ENCODE assay signal across 18 cellular contexts in the genomic region with DNA sequence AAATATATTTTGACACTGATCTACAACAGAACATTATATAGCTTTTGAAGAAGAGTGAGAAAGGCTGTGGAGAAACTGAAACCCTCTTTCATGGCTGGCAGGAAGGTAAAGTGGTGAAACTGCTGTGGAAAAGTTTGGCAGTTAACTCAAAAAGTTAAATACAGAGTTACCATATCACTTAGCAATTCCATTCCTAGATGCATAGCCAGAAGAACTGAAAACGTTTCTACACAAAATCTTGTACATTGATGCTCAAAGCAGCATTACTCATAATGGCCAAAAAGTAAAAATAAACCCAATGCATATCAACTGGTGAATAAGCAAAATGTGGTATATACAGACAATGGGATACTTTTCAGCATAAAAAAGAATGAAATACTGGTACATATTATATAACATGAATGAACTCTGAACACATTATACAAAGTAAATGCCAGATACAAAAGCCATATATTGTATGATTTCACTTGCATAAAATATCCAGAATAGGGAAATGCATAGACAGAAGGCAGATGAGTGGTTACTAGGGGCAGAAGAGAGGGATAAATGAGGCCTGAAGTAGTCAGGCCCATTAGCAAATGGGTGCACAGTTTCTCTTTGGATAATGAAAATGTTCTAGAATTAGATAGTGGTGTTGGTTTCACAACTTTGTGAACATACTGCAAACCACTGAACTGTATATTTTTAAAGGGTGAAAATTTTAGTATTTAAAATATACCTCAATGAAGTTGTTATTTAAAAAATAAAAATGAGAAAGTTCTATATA.
"Had no signal": no experiment of that assay in that cellular context is flagged by ENCODE, and none has a peak within 500 bp of the region (broad histone marks: within the 10 kb centered on the region; RNA-seq: fewer than 3 reads in every experiment).

No MANE protein-coding gene starts in this region.

- H3K9me3 ChIP-seq: esophagus squamous epithelium, mucosa of descending colon, ovary, right atrium auricular region had no signal

- H3K27ac ChIP-seq: esophagus squamous epithelium, hepatocyte, neural progenitor cell, ovary, right atrium auricular region had no signal

- H3K27me3 Mint-ChIP-seq: dendritic cell treated with granulocyte-macrophage colony-stimulating factor and Interleukin-4, amounts not matched to agents 40 ng/mL and 50 ng/mL, for 4 days; effector memory CD8-positive, alpha-beta T cell; naive thymus-derived CD8-positive, alpha-beta T cell had no signal

- H3K4me1 ChIP-seq: neural progenitor cell, right atrium auricular region had no signal

- H3K9me3 Mint-ChIP-seq: dendritic cell treated with granulocyte-macrophage colony-stimulating factor and Interleukin-4, amounts not matched to agents 40 ng/mL and 50 ng/mL, for 4 days; effector memory CD8-positive, alpha-beta T cell; naive thymus-derived CD8-positive, alpha-beta T cell; neural progenitor cell had no signal

- H3K4me3 ChIP-seq: esophagus squamous epithelium, hepatocyte, mucosa of descending colon, neural progenitor cell, ovary, right atrium auricular region had no signal

- DNase-seq: effector memory CD8-positive, alpha-beta T cell; esophagus squamous epithelium; foreskin melanocyte; head of caudate nucleus; left colon; mammary epithelial cell; mucosa of descending colon; naive thymus-derived CD8-positive, alpha-beta T cell; nucleus accumbens; ovary; small intestine; stimulated activated CD4-positive, alpha-beta T cell treated with anti-CD3 and anti-CD28 coated beads, Interleukin-12 subunit alpha, Interleukin-12 subunit beta, amount 100 ng/mL, for 4 hours; stimulated activated naive CD4-positive, alpha-beta T cell treated with Interleukin-2 at 50 U/mL for 16 hours; trophoblast cell had no signal

- H3K4me3 Mint-ChIP-seq: dendritic cell treated with granulocyte-macrophage colony-stimulating factor and Interleukin-4, amounts not matched to agents 40 ng/mL and 50 ng/mL, for 4 days; effector memory CD8-positive, alpha-beta T cell; naive thymus-derived CD8-positive, alpha-beta T cell; neural progenitor cell had no signal

- H3K27me3 ChIP-seq: esophagus squamous epithelium, hepatocyte, neural progenitor cell, ovary, right atrium auricular region had no signal

- H3K27ac Mint-ChIP-seq: dendritic cell treated with granulocyte-macrophage colony-stimulating factor and Interleukin-4, amounts not matched to agents 40 ng/mL and 50 ng/mL, for 4 days; effector memory CD8-positive, alpha-beta T cell; naive thymus-derived CD8-positive, alpha-beta T cell; neural progenitor cell had no signal

- H3K36me3 Mint-ChIP-seq: neural progenitor cell had no signal

- H3K36me3 ChIP-seq: neural progenitor cell, ovary, right atrium auricular region had no signal

- H3K4me1 Mint-ChIP-seq: neural progenitor cell had no signal

- ATAC-seq: effector memory CD8-positive, alpha-beta T cell; left colon; mucosa of descending colon; naive thymus-derived CD8-positive, alpha-beta T cell had no signal
